ENCODE assay signal across 12 cellular contexts in genomic region chr15:25416693-25417092, GRCh38. TPM values are rescaled to one million over a fixed set of nuclear protein-coding genes. Genes with fewer than 3 reads are reported as not detected.
DNase-seq lines count a peak whose midpoint lies in the region; ATAC-seq and TF ChIP-seq lines count a peak whose summit lies in the region.
"Had no signal": no experiment of that assay in that cellular context is flagged by ENCODE, and none has a peak within 500 bp of the region (broad histone marks: within the 10 kb centered on the region; RNA-seq: fewer than 3 reads in every experiment).

No MANE protein-coding gene starts in this region.

- H3K4me1 ChIP-seq in Panc1 (ENCODE audit: control insufficient read depth, insufficient read depth, low read length), result no peaks in the 10 kb centered on the region; the same call in none of the 2 replicates

- H3K4me1 Mint-ChIP-seq in naive thymus-derived CD8-positive, alpha-beta T cell, result peaks cover 32 to 85% (median 65%) of the 10 kb centered on the region in 4 donors

- TF ChIP-seq CTCF in Panc1 (IDR thresholded peaks at IDR 0.05), result no peak

- H3K9me3 ChIP-seq in Panc1 (ENCODE audit: control insufficient read depth, insufficient read depth, low read depth, low read length), result peaks cover 78% of the 10 kb centered on the region; the same call in 1 of the 2 replicates

- H3K27ac Mint-ChIP-seq in naive thymus-derived CD8-positive, alpha-beta T cell, result peak overlapping the region in 3 of 10 donors; percentile 20 to 66 (median 26)
- H3K27ac Mint-ChIP-seq: activated B cell treated with CpG ODN at 0.5 μM for 24 hours had no signal

- in situ Hi-C loops in Panc1 (cut with HindIII; ENCODE audit: low pct_unique_long_range_greater_than_20kb, low sequenced_read_pairs), result no loop called here

- no peak overlapping the region for H3K4me3 ChIP-seq in Panc1 (ENCODE audit: low read depth in 2 of 2, low read length in 2 of 2)

- no peaks in the 10 kb centered on the region for H3K27me3 ChIP-seq in Panc1 (ENCODE audit: control insufficient read depth, insufficient read depth, low read length)

- peaks cover 0 to 71% (median 21%) of the 10 kb centered on the region in 9 donors for H3K9me3 Mint-ChIP-seq in naive thymus-derived CD8-positive, alpha-beta T cell
- H3K9me3 Mint-ChIP-seq: central memory CD8-positive, alpha-beta T cell had no signal

- DNase-seq in NCI-H2196 (lab: John Stamatoyannopoulos, UW; ENCODE audit: unreplicated experiment) (peak; percentile 8), NCI-H2196 treated with DMSO at 0.1 percent for 48 hours (lab: John Stamatoyannopoulos, UW; ENCODE audit: unreplicated experiment) (no peak), Panc1 (ENCODE audit: low read depth, low spot score) (no peak), SHP77 (lab: John Stamatoyannopoulos, UW) (no peak), occipital lobe (lab: John Stamatoyannopoulos, UW) (no peak), EL (no peak)
- no peak for DNase-seq in naive thymus-derived CD8-positive, alpha-beta T cell
- DNase-seq: activated B cell treated with CpG ODN at 0.5 μM for 24 hours, NCI-H526 treated with DMSO at 0.1 percent for 48 hours had no signal

- no peaks in the 10 kb centered on the region for H3K27me3 Mint-ChIP-seq in naive thymus-derived CD8-positive, alpha-beta T cell
- H3K27me3 Mint-ChIP-seq: activated B cell treated with CpG ODN at 0.5 μM for 24 hours; central memory CD8-positive, alpha-beta T cell had no signal

- peak overlapping the region in 5 of 10 donors; percentile 26 to 47 (median 27) for H3K4me3 Mint-ChIP-seq in naive thymus-derived CD8-positive, alpha-beta T cell
- H3K4me3 Mint-ChIP-seq: activated B cell treated with CpG ODN at 0.5 μM for 24 hours; central memory CD8-positive, alpha-beta T cell had no signal

- H3K36me3 ChIP-seq in Panc1 (ENCODE audit: control insufficient read depth, insufficient read depth, low read length), result no peaks in the 10 kb centered on the region

- POLR2A ChIA-PET in Panc1 (lab: Charles Lee), result no interaction called here
- POLR2A ChIA-PET in naive thymus-derived CD8-positive, alpha-beta T cell (lab: Charles Lee), result no interaction called here

- CTCF ChIA-PET in Panc1 (lab: Charles Lee), result no interaction called here

- ATAC-seq in HG02678 (IDR thresholded peaks at IDR 0.05; ENCODE audit: unreplicated experiment), result peak; percentile 67
- ATAC-seq in Panc1, result peak; percentile 83
- ATAC-seq in naive thymus-derived CD8-positive, alpha-beta T cell, result peak; percentile 33 to 35
- ATAC-seq: sciatic nerve had no signal

- peaks cover 46 to 62% (median 57%) of the 10 kb centered on the region in 3 donors for H3K36me3 Mint-ChIP-seq in naive thymus-derived CD8-positive, alpha-beta T cell

- no TSS peak for BruUV-seq in Panc1 (replicated peaks; lab: Mats Ljungman, UMichigan)

- intact Hi-C loops in Panc1 (cut with micrococcal nuclease; ENCODE audit: unreplicated experiment), result no loop called here

- 0 out of 2 replicates have a peak overlapping the region, but pooled peaks have one; percentile 9 for H3K27ac ChIP-seq in Panc1 (ENCODE audit: low read length)

RNA-seq across cellular contexts. Expression of gene UBE3A, which starts 22.1 kb away (rescaled TPM):
- total RNA-seq in Panc1 (2021; ENCODE audit: unreplicated experiment) (102 TPM), occipital lobe (287 TPM)
- polyA plus RNA-seq in Panc1 (2012; ENCODE audit: insufficient read length), result 37.9 TPM
- 100 to 1,000 TPM; 145 to 146 TPM for total RNA-seq in naive thymus-derived CD8-positive, alpha-beta T cell
- 100 to 1,000 TPM; 106 to 117 (median 113) TPM for polyA plus RNA-seq in naive thymus-derived CD8-positive, alpha-beta T cell
